In the genomic region with DNA sequence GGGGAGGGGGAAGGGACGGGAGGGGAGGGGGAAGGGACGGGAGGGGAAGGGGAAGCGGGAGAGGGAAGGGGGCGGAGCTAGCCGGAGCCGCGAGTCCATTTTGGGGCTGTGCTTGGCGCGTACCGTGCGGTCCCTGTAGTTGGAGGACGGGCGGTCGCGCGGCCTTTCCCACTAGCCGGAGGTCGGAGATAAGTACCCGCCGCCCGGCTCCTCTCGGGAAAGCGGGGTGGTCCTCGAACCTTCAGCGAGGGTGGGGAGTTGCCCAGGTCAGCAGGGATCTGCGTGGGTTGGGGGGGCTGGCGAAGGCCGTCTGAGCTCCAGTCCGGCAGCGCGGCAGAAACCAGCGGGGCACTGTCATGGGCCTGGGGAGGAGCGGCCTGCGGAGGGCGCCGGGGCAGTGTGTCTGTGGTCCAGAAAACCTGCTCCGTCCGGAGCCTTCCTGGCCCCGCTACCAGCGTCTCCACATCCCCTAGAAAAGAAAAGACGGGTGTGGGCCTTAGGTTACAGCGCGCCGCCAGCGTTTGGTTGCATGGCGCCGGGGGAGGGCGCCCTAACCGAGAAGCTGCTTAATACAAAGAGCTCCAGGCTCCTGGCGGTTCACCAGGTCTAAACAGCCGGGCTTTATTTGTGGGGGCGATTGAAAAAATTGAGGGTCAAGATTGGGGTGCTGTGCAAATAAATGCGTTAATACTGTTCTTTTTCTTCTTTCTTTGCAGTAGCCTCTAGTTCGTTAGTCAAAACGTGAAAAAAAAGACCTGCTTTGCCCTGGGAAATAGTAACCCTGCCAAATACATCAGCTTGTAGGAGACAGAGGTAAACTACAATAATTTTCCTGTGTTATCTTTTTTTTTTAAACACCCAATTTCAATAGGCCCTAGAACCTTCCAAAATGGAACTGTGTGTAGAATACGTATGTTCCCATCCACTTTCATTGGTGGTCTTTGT, we compare ENCODE assay signal across 1 cellular context.
TF ChIP-seq lines count a peak whose summit lies in the region.

TSS of gene TRIM13 (plus strand) at position 92 of the 945 bp plus-strand sequence. CDS start 14,899 bp downstream, outside the sequence.

TF ChIP-seq in HepG2, 621 proteins besides CTCF, POLR2A, EP300 and RAD21 (continued from another document and continues in another):
- TF ChIP-seq, protein P1, sequence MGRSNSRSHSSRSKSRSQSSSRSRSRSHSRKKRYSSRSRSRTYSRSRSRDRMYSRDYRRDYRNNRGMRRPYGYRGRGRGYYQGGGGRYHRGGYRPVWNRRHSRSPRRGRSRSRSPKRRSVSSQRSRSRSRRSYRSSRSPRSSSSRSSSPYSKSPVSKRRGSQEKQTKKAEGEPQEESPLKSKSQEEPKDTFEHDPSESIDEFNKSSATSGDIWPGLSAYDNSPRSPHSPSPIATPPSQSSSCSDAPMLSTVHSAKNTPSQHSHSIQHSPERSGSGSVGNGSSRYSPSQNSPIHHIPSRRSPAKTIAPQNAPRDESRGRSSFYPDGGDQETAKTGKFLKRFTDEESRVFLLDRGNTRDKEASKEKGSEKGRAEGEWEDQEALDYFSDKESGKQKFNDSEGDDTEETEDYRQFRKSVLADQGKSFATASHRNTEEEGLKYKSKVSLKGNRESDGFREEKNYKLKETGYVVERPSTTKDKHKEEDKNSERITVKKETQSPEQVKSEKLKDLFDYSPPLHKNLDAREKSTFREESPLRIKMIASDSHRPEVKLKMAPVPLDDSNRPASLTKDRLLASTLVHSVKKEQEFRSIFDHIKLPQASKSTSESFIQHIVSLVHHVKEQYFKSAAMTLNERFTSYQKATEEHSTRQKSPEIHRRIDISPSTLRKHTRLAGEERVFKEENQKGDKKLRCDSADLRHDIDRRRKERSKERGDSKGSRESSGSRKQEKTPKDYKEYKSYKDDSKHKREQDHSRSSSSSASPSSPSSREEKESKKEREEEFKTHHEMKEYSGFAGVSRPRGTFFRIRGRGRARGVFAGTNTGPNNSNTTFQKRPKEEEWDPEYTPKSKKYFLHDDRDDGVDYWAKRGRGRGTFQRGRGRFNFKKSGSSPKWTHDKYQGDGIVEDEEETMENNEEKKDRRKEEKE (IDR thresholded peaks at IDR 0.05): no peak
- TF ChIP-seq, protein P2, sequence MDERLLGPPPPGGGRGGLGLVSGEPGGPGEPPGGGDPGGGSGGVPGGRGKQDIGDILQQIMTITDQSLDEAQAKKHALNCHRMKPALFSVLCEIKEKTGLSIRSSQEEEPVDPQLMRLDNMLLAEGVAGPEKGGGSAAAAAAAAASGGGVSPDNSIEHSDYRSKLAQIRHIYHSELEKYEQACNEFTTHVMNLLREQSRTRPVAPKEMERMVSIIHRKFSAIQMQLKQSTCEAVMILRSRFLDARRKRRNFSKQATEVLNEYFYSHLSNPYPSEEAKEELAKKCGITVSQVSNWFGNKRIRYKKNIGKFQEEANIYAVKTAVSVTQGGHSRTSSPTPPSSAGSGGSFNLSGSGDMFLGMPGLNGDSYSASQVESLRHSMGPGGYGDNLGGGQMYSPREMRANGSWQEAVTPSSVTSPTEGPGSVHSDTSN (CRISPR knock-in tag; IDR thresholded peaks at IDR 0.05): no peak
- no peak for TF ChIP-seq FLYWCH1 (CRISPR knock-in tag; IDR thresholded peaks at IDR 0.05)
- no peak for TF ChIP-seq HCFC1 (IDR thresholded peaks at IDR 0.05; ENCODE audit: low read depth, low read length)
- TF ChIP-seq NCOA1 (CRISPR knock-in tag; IDR thresholded peaks at IDR 0.05): no peak
- TF ChIP-seq HDAC2 (CRISPR knock-in tag; IDR thresholded peaks at IDR 0.05): 0 out of 2 replicates have a peak, but pooled peaks have one; percentile 45
- TF ChIP-seq, protein P3, sequence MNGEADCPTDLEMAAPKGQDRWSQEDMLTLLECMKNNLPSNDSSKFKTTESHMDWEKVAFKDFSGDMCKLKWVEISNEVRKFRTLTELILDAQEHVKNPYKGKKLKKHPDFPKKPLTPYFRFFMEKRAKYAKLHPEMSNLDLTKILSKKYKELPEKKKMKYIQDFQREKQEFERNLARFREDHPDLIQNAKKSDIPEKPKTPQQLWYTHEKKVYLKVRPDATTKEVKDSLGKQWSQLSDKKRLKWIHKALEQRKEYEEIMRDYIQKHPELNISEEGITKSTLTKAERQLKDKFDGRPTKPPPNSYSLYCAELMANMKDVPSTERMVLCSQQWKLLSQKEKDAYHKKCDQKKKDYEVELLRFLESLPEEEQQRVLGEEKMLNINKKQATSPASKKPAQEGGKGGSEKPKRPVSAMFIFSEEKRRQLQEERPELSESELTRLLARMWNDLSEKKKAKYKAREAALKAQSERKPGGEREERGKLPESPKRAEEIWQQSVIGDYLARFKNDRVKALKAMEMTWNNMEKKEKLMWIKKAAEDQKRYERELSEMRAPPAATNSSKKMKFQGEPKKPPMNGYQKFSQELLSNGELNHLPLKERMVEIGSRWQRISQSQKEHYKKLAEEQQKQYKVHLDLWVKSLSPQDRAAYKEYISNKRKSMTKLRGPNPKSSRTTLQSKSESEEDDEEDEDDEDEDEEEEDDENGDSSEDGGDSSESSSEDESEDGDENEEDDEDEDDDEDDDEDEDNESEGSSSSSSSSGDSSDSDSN (CRISPR knock-in tag; IDR thresholded peaks at IDR 0.05): peak; percentile 88
- no peak for TF ChIP-seq BHLHE40 (IDR thresholded peaks at IDR 0.05; ENCODE audit: low read length)
- TF ChIP-seq HDAC1 (CRISPR knock-in tag; IDR thresholded peaks at IDR 0.05): peak; percentile 61
- TF ChIP-seq ZNF224 (CRISPR knock-in tag; IDR thresholded peaks at IDR 0.05): no peak
- no peak for TF ChIP-seq SP1 (IDR thresholded peaks at IDR 0.05)
- no peak for TF ChIP-seq SP1 (CRISPR knock-in tag; IDR thresholded peaks at IDR 0.05)
- no peak for TF ChIP-seq EEA1 (CRISPR knock-in tag; IDR thresholded peaks at IDR 0.05; ENCODE audit: borderline replicate concordance)
- TF ChIP-seq FOXO1 (CRISPR knock-in tag; IDR thresholded peaks at IDR 0.05): no peak
- TF ChIP-seq FOXK2 (IDR thresholded peaks at IDR 0.05): no peak
- TF ChIP-seq IRX3 (CRISPR knock-in tag; IDR thresholded peaks at IDR 0.05; ENCODE audit: borderline replicate concordance, low read depth): no peak
- TF ChIP-seq ONECUT2 (CRISPR knock-in tag; IDR thresholded peaks at IDR 0.05): no peak
- peak in 1 of 2 experiments; percentile 16; a peak in 1 of 4 replicates for TF ChIP-seq NR2F1 (CRISPR knock-in tag; IDR thresholded peaks at IDR 0.05)
- TF ChIP-seq ZFP41 (CRISPR knock-in tag; IDR thresholded peaks at IDR 0.05; ENCODE audit: borderline replicate concordance): no peak
- no peak; the same call in 1 of the 2 replicates for TF ChIP-seq PAXIP1 (CRISPR knock-in tag; conservative IDR thresholded peaks at IDR 0.05)
- TF ChIP-seq ZNF83 (CRISPR knock-in tag; IDR thresholded peaks at IDR 0.05; ENCODE audit: borderline replicate concordance): no peak
- TF ChIP-seq KAT7 (CRISPR knock-in tag; IDR thresholded peaks at IDR 0.05; ENCODE audit: borderline replicate concordance): peak; percentile 64; the same call in 1 of the 2 replicates
- peak; percentile 27; the same call in 1 of the 2 replicates for TF ChIP-seq ZNF792 (CRISPR knock-in tag; IDR thresholded peaks at IDR 0.05)
- TF ChIP-seq ZFP36 (IDR thresholded peaks at IDR 0.05; ENCODE audit: borderline replicate concordance, low read depth, low read length, partially characterized antibody): no peak
- TF ChIP-seq KDM1A (CRISPR knock-in tag; IDR thresholded peaks at IDR 0.05): no peak
- TF ChIP-seq RARG (CRISPR knock-in tag; IDR thresholded peaks at IDR 0.05; ENCODE audit: low read depth): no peak
- TF ChIP-seq, protein P4, sequence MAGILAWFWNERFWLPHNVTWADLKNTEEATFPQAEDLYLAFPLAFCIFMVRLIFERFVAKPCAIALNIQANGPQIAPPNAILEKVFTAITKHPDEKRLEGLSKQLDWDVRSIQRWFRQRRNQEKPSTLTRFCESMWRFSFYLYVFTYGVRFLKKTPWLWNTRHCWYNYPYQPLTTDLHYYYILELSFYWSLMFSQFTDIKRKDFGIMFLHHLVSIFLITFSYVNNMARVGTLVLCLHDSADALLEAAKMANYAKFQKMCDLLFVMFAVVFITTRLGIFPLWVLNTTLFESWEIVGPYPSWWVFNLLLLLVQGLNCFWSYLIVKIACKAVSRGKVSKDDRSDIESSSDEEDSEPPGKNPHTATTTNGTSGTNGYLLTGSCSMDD (CRISPR knock-in tag; IDR thresholded peaks at IDR 0.05): no peak
- peak; percentile 68 for TF ChIP-seq STAG1 (CRISPR knock-in tag; IDR thresholded peaks at IDR 0.05)
- peak; percentile 18; the same call in 1 of the 2 replicates for TF ChIP-seq HOXA3 (CRISPR knock-in tag; IDR thresholded peaks at IDR 0.05)
- TF ChIP-seq, protein P5, sequence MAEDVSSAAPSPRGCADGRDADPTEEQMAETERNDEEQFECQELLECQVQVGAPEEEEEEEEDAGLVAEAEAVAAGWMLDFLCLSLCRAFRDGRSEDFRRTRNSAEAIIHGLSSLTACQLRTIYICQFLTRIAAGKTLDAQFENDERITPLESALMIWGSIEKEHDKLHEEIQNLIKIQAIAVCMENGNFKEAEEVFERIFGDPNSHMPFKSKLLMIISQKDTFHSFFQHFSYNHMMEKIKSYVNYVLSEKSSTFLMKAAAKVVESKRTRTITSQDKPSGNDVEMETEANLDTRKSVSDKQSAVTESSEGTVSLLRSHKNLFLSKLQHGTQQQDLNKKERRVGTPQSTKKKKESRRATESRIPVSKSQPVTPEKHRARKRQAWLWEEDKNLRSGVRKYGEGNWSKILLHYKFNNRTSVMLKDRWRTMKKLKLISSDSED (CRISPR knock-in tag; IDR thresholded peaks at IDR 0.05): no peak
- TF ChIP-seq ZNF24 (IDR thresholded peaks at IDR 0.05): no peak
- no peak for TF ChIP-seq CEBPG (CRISPR knock-in tag; IDR thresholded peaks at IDR 0.05)
- TF ChIP-seq CEBPZ (IDR thresholded peaks at IDR 0.05; ENCODE audit: low read length): no peak
